In the genomic region with DNA sequence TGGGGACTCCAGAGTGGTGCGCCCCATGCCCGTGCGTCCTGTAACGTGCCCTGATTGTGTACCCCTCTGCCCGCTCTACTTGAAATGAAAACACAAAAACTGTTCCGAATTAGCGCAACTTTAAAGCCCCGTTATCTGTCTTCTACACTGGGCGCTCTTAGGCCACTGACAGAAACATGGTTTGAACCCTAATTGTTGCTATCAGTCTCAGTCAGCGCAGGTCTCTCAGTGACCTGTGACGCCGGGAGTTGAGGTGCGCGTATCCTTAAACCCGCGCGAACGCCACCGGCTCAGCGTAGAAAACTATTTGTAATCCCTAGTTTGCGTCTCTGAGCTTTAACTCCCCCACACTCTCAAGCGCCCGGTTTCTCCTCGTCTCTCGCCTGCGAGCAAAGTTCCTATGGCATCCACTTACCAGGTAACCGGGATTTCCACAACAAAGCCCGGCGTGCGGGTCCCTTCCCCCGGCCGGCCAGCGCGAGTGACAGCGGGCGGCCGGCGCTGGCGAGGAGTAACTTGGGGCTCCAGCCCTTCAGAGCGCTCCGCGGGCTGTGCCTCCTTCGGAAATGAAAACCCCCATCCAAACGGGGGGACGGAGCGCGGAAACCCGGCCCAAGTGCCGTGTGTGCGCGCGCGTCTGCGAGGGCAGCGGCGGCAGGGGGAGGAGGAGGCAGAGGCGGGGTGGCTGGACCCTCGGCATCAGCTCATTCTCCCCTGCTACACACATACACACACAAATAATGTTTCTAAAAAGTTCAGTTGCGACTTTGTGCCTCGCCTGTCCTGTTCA, we compare ENCODE assay signal across 8 cellular contexts. TPM values are rescaled to one million over a fixed set of nuclear protein-coding genes. Genes with fewer than 3 reads are reported as not detected.
DNase-seq lines count a peak whose midpoint lies in the region; ATAC-seq and TF ChIP-seq lines count a peak whose summit lies in the region.

No MANE protein-coding gene starts in this region.

- H3K56ac ChIP-seq in IMR-90 (ENCODE audit: extremely low read depth, insufficient read depth, low read length): peak overlapping the region; percentile 91

- CTCF ChIA-PET in CD8-positive, alpha-beta memory T cell (lab: Charles Lee): no interaction called here
- CTCF ChIA-PET in IMR-90 (lab: Yijun Ruan, JAX): interaction anchor here (0.9 kb wide), 1 partner anchor 70 kb away, joined by 3 read pairs; no protein-coding TSS in a partner anchor

- H4K91ac ChIP-seq in IMR-90 (ENCODE audit: insufficient read depth, low read depth, low read length): peak overlapping the region; percentile 84

- dilution Hi-C loops in IMR-90 (cut with HindIII; ENCODE audit: low sequenced_read_pairs, unreplicated experiment): no loop called here

- peak overlapping the region; percentile 99 for H3K4ac ChIP-seq in IMR-90 (ENCODE audit: low read depth, low read length)

- H3K4me3 Mint-ChIP-seq in CD8-positive, alpha-beta memory T cell: peak overlapping the region; percentile 92 to 97 (median 94)
- H3K4me3 Mint-ChIP-seq in activated T-helper 1 cell treated with anti-CD3 and anti-CD28 coated beads, Interleukin-12 subunit alpha, Interleukin-12 subunit beta, Interleukin-2, Interleukin-4 antibody, amounts not matched to agents 30 ng/mL and 10 ng/mL and 1 ng/mL, durations not matched to agents 14 hours and 24 hours and 36 hours: peak overlapping the region; percentile 92
- peak overlapping the region; percentile 95 for H3K4me3 Mint-ChIP-seq in osteocyte (ENCODE audit: unreplicated experiment)

- H2BK5ac ChIP-seq in IMR-90 (ENCODE audit: low read depth, low read length, poor library complexity, severe bottlenecking): peak overlapping the region; percentile 97

- TF ChIP-seq POLR2A in IMR-90 (IDR thresholded peaks at IDR 0.05; ENCODE audit: low read depth, low read length): no peak; the same call in 1 of the 2 replicates

- peak overlapping the region; percentile 95 for H2AFZ ChIP-seq in IMR-90 (replicated peaks; ENCODE audit: low read length, poor library complexity)

- POLR2A ChIA-PET in CD8-positive, alpha-beta memory T cell (lab: Charles Lee): no interaction called here
- POLR2A ChIA-PET in IMR-90 (lab: Charles Lee; ENCODE audit: unreplicated experiment): no interaction called here

- peak overlapping the region; percentile 31; the same call in 2 of the 3 replicates for H2BK15ac ChIP-seq in IMR-90 (ENCODE audit: low read depth, low read length)

- BruUV-seq in IMR-90 (replicated peaks; lab: Mats Ljungman, UMichigan): no TSS peak

- peak overlapping the region; percentile 23 for H4K5ac ChIP-seq in IMR-90 (ENCODE audit: low read depth, low read length)

- DNase-seq in CD8-positive, alpha-beta memory T cell: peak in 2 of 5 donors; percentile 20 to 51
- DNase-seq in IMR-90 (peak; percentile 50), Right ventricle myocardium superior (peak; percentile 49), osteocyte (ENCODE audit: extremely low spot score, unreplicated experiment) (no peak), GOT3 (lab: John Stamatoyannopoulos, UW) (no peak), GDM1 (lab: John Stamatoyannopoulos, UW) (no peak), globus pallidus (ENCODE audit: low spot score) (no peak)
- peak; percentile 4 for DNase-seq in activated T-helper 1 cell treated with anti-CD3 and anti-CD28 coated beads, Interleukin-12 subunit alpha, Interleukin-12 subunit beta, Interleukin-2, Interleukin-4 antibody, amounts not matched to agents 30 ng/mL and 10 ng/mL and 1 ng/mL, durations not matched to agents 14 hours and 24 hours and 36 hours (ENCODE audit: low spot score)

- intact Hi-C loops in IMR-90 (cut with micrococcal nuclease): loop anchor here (2.0 to 5.0 kb wide), 4 partner anchors 72 to 772 kb away; a partner anchor contains a TSS
- intact Hi-C loops in activated T-helper 1 cell treated with anti-CD3 and anti-CD28 coated beads, Interleukin-12 subunit alpha, Interleukin-12 subunit beta, Interleukin-2, Interleukin-4 antibody, amounts not matched to agents 30 ng/mL and 10 ng/mL and 1 ng/mL, durations not matched to agents 14 hours and 24 hours and 36 hours (cut with micrococcal nuclease): loop anchor here (2.0 to 5.0 kb wide), 8 partner anchors 72 to 1457 kb away; a partner anchor contains a TSS
- intact Hi-C loops in Right ventricle myocardium superior (cut with DNase I): loop anchor here (5.0 kb wide), 1 partner anchor 137 kb away; no protein-coding TSS in a partner anchor

- peaks cover 12% of the 10 kb centered on the region for H3K9me1 ChIP-seq in IMR-90 (ENCODE audit: insufficient read depth, low read length)

- H3K4me3 ChIP-seq in CD8-positive, alpha-beta memory T cell (ENCODE audit: low read length): peak overlapping the region; percentile 65
- peak overlapping the region; percentile 74 for H3K4me3 ChIP-seq in IMR-90 (ENCODE audit: insufficient read depth, low read depth, low read length)

- H3K23ac ChIP-seq in IMR-90 (ENCODE audit: low read depth, low read length): peak overlapping the region; percentile 96

- H3K4me2 ChIP-seq in IMR-90 (ENCODE audit: low read depth, low read length): peak overlapping the region; percentile 90

- H3K9me3 ChIP-seq in CD8-positive, alpha-beta memory T cell (ENCODE audit: low read length): no peaks in the 10 kb centered on the region
- H3K9me3 ChIP-seq in IMR-90 (ENCODE audit: control insufficient read depth, insufficient read depth, low read length): no peaks in the 10 kb centered on the region

- H3K4me1 ChIP-seq in CD8-positive, alpha-beta memory T cell (ENCODE audit: insufficient read depth, low read length): no peaks in the 10 kb centered on the region
- H3K4me1 ChIP-seq in IMR-90 (ENCODE audit: control insufficient read depth, insufficient read depth, low read length): peaks cover 9% of the 10 kb centered on the region; the same call in 1 of the 2 replicates

- peaks cover 10 to 44% of the 10 kb centered on the region in 2 experiments for H3K79me1 ChIP-seq in IMR-90 (ENCODE audit: low read depth in 1 of 2, low read length in 2 of 2)

- peaks cover 3% of the 10 kb centered on the region for H4K20me1 ChIP-seq in IMR-90 (ENCODE audit: insufficient read depth, low read length)

- peak; percentile 19 for ATAC-seq in IMR-90 (ENCODE audit: low read depth)
- peak; percentile 2 for ATAC-seq in Right ventricle myocardium superior (ENCODE audit: poor library complexity)

- H3K36me3 ChIP-seq in CD8-positive, alpha-beta memory T cell (ENCODE audit: insufficient read depth, low read length): no peaks in the 10 kb centered on the region
- no peaks in the 10 kb centered on the region for H3K36me3 ChIP-seq in IMR-90 (ENCODE audit: control insufficient read depth, insufficient read depth, low read length)

- peaks cover 0 to 2% (median 0%) of the 10 kb centered on the region in 5 donors for H3K9me3 Mint-ChIP-seq in CD8-positive, alpha-beta memory T cell
- H3K9me3 Mint-ChIP-seq in activated T-helper 1 cell treated with anti-CD3 and anti-CD28 coated beads, Interleukin-12 subunit alpha, Interleukin-12 subunit beta, Interleukin-2, Interleukin-4 antibody, amounts not matched to agents 30 ng/mL and 10 ng/mL and 1 ng/mL, durations not matched to agents 14 hours and 24 hours and 36 hours: no peaks in the 10 kb centered on the region
- H3K9me3 Mint-ChIP-seq in osteocyte (ENCODE audit: unreplicated experiment): no peaks in the 10 kb centered on the region

- peak overlapping the region; percentile 35; the same call in 1 of the 2 replicates for H2BK20ac ChIP-seq in IMR-90 (ENCODE audit: low read depth, low read length)

- H3K4me1 Mint-ChIP-seq in CD8-positive, alpha-beta memory T cell: peaks cover 13 to 22% (median 20%) of the 10 kb centered on the region in 3 donors
- H3K4me1 Mint-ChIP-seq in activated T-helper 1 cell treated with anti-CD3 and anti-CD28 coated beads, Interleukin-12 subunit alpha, Interleukin-12 subunit beta, Interleukin-2, Interleukin-4 antibody, amounts not matched to agents 30 ng/mL and 10 ng/mL and 1 ng/mL, durations not matched to agents 14 hours and 24 hours and 36 hours (ENCODE audit: low read depth): peaks cover 55% of the 10 kb centered on the region
- H3K4me1 Mint-ChIP-seq in osteocyte (ENCODE audit: unreplicated experiment): peaks cover 67% of the 10 kb centered on the region

- H3K18ac ChIP-seq in IMR-90 (ENCODE audit: low read depth, low read length): peak overlapping the region; percentile 73

- H3K36me3 Mint-ChIP-seq in CD8-positive, alpha-beta memory T cell: peaks cover 0 to 7% (median 0%) of the 10 kb centered on the region in 3 donors
- peaks cover 7% of the 10 kb centered on the region for H3K36me3 Mint-ChIP-seq in activated T-helper 1 cell treated with anti-CD3 and anti-CD28 coated beads, Interleukin-12 subunit alpha, Interleukin-12 subunit beta, Interleukin-2, Interleukin-4 antibody, amounts not matched to agents 30 ng/mL and 10 ng/mL and 1 ng/mL, durations not matched to agents 14 hours and 24 hours and 36 hours (ENCODE audit: low read depth)
- no peaks in the 10 kb centered on the region for H3K36me3 Mint-ChIP-seq in osteocyte (ENCODE audit: unreplicated experiment)

- 0% methylated on average over 10 of the region's 60 CpGs; no CpG with 5 or more reads in 1 of the 2 experiments for WGBS in IMR-90 (ENCODE audit: extremely low coverage in 2 of 2, insufficient read length in 1 of 2), 2 experiments

- H2BK120ac ChIP-seq in IMR-90 (ENCODE audit: low read depth, low read length): peak overlapping the region; percentile 83

- H4K8ac ChIP-seq in IMR-90 (ENCODE audit: low read depth in 2 of 2, low read length in 2 of 2): peak overlapping the region; percentile 44 to 73

- TF ChIP-seq RAD21 in IMR-90 (IDR thresholded peaks at IDR 0.05; ENCODE audit: low read length): 0 out of 2 replicates have a peak, but pooled peaks have one; percentile 1

- H3K27ac ChIP-seq in CD8-positive, alpha-beta memory T cell (ENCODE audit: low read depth, low read length): no peak overlapping the region
- peak overlapping the region; percentile 99 for H3K27ac ChIP-seq in IMR-90 (ENCODE audit: insufficient read depth, low read length)

- in situ Hi-C loops in IMR-90 (cut with MboI; ENCODE audit: low sequenced_read_pairs): no loop called here

- H3K9ac ChIP-seq in IMR-90 (ENCODE audit: low read depth, low read length): peak overlapping the region; percentile 81

- peak overlapping the region; percentile 83 for H2AK5ac ChIP-seq in IMR-90 (ENCODE audit: low read depth, low read length)

- peaks cover 4% of the 10 kb centered on the region for H3K27me3 ChIP-seq in CD8-positive, alpha-beta memory T cell (ENCODE audit: insufficient read depth, low read length, poor library complexity, severe bottlenecking)
- H3K27me3 ChIP-seq in IMR-90 (ENCODE audit: control insufficient read depth, insufficient read depth, low read length): no peaks in the 10 kb centered on the region

- peak overlapping the region in 4 of 8 donors; percentile 8 to 87 (median 82) for H3K27ac Mint-ChIP-seq in CD8-positive, alpha-beta memory T cell
- peak overlapping the region; percentile 92 for H3K27ac Mint-ChIP-seq in activated T-helper 1 cell treated with anti-CD3 and anti-CD28 coated beads, Interleukin-12 subunit alpha, Interleukin-12 subunit beta, Interleukin-2, Interleukin-4 antibody, amounts not matched to agents 30 ng/mL and 10 ng/mL and 1 ng/mL, durations not matched to agents 14 hours and 24 hours and 36 hours
- peak overlapping the region; percentile 94 for H3K27ac Mint-ChIP-seq in osteocyte (ENCODE audit: unreplicated experiment)

- H3K14ac ChIP-seq in IMR-90 (replicated peaks; ENCODE audit: low read depth, low read length): peak overlapping the region; percentile 87

- TF ChIP-seq CTCF in IMR-90 (conservative IDR thresholded peaks at IDR 0.05; ENCODE audit: low read depth, low read length) (no peak), osteocyte (IDR thresholded peaks at IDR 0.05) (no peak)

- H2AK9ac ChIP-seq in IMR-90 (replicated peaks; ENCODE audit: low read depth, low read length, poor library complexity): peak overlapping the region; percentile 90

- H3K27me3 Mint-ChIP-seq in CD8-positive, alpha-beta memory T cell: peaks cover 13 to 77% of the 10 kb centered on the region in 2 donors
- peaks cover 44% of the 10 kb centered on the region for H3K27me3 Mint-ChIP-seq in activated T-helper 1 cell treated with anti-CD3 and anti-CD28 coated beads, Interleukin-12 subunit alpha, Interleukin-12 subunit beta, Interleukin-2, Interleukin-4 antibody, amounts not matched to agents 30 ng/mL and 10 ng/mL and 1 ng/mL, durations not matched to agents 14 hours and 24 hours and 36 hours (ENCODE audit: insufficient read depth)
- no peaks in the 10 kb centered on the region for H3K27me3 Mint-ChIP-seq in osteocyte (ENCODE audit: unreplicated experiment)

RNA-seq across cellular contexts. Expression of a gene that starts 0.7 kb away (rescaled TPM):
- under 1 TPM; 0.31 to 0.37 TPM for total RNA-seq in CD8-positive, alpha-beta memory T cell
- 0.22 TPM for polyA plus RNA-seq in CD8-positive, alpha-beta memory T cell
- total RNA-seq in IMR-90 (2012; rRNA removed): 22.5 and 22.8 TPM in 2 replicates
- polyA plus RNA-seq in IMR-90 (2012; rRNA removed): 5.7 TPM in 2 replicates
- 3.0 and 3.7 TPM in 2 replicates for polyA plus RNA-seq in IMR-90 (2012; cell fraction: cytosol; rRNA removed)
- polyA plus RNA-seq in IMR-90 (2012; cell fraction: nucleus; rRNA removed; ENCODE audit: low replicate concordance): 5.5 and 9.3 TPM in 2 replicates
- total RNA-seq in activated T-helper 1 cell treated with anti-CD3 and anti-CD28 coated beads, Interleukin-12 subunit alpha, Interleukin-12 subunit beta, Interleukin-2, Interleukin-4 antibody, amounts not matched to agents 30 ng/mL and 10 ng/mL and 1 ng/mL, durations not matched to agents 14 hours and 24 hours and 36 hours: 3.3 and 4.0 TPM in 2 replicates
- 4.8 TPM for total RNA-seq in Right ventricle myocardium superior
- 27.1 and 30.5 TPM in 2 replicates for total RNA-seq in osteocyte

Comparison
In these comparisons a context has a peak if more than half of its experiments do, and no peak if none do; other contexts are left out.
1. DNase-seq: peak in IMR-90 (single experiment), activated T-helper 1 cell treated with anti-CD3 and anti-CD28 coated beads, Interleukin-12 subunit alpha, Interleukin-12 subunit beta, Interleukin-2, Interleukin-4 antibody, amounts not matched to agents 30 ng/mL and 10 ng/mL and 1 ng/mL, durations not matched to agents 14 hours and 24 hours and 36 hours (single experiment) and Right ventricle myocardium superior (single experiment); none in osteocyte (single experiment), GOT3 (single experiment), GDM1 (single experiment) and globus pallidus (single experiment).
2. Peak in every context shown above with its lines, with median percentiles within 50 percentile points of each other: H3K4me3 Mint-ChIP-seq.